8 cellular contexts compared by ENCODE assay signal in the genomic region with DNA sequence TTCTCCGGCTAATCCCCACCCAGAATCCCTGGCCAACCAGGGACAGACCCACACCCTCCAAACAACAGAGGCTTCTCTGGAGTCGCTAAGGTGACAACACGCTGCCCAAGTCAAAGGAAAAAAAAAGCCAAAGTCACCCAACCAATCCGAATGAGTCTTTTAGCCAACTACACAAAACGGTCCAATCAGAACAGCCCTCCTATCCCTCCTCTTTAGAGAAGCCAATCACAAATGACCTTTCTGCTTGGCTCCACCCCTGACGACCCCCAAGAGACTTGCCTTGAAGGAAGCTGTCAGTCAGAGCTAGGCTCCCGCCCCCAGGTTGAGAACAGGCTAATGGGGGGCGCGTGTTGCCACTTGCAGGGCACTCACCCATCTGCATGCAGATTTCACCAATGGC. TPM values are rescaled to one million over a fixed set of nuclear protein-coding genes. Genes with fewer than 3 reads are reported as not detected.
A peak's percentile ranks its signal among the peaks of the same experiment; 100 is the strongest.
DNase-seq lines count a peak whose midpoint lies in the region; ATAC-seq, FAIRE-seq and TF ChIP-seq lines count a peak whose summit lies in the region.

No MANE protein-coding gene starts in this region.

- peaks cover 0 to 2% of the 10 kb centered on the region in 2 donors for H3K9me3 ChIP-seq in neuronal stem cell (replicated peaks in 1 of 2; ENCODE audit: control insufficient read depth in 2 of 2, insufficient read depth in 1 of 2, low read depth in 1 of 2, low read length in 2 of 2)

- H3K4me3 ChIP-seq in astrocyte of the cerebellum (ENCODE audit: low read depth, low read length) (no peak overlapping the region), neuronal stem cell (ENCODE audit: low read length in 2 of 2) (no peak overlapping the region)

- H2BK12ac ChIP-seq in neuronal stem cell (ENCODE audit: low read length): no peak overlapping the region

- no peaks in the 10 kb centered on the region for H3K27me3 ChIP-seq in neuronal stem cell (ENCODE audit: control insufficient read depth in 3 of 3, insufficient read depth in 3 of 3, low read depth in 1 of 3, low read length in 3 of 3)

- peaks cover 9% of the 10 kb centered on the region for H3K79me1 ChIP-seq in neuronal stem cell (ENCODE audit: low read depth, low read length)

- TF ChIP-seq POLR2A in H54 (IDR thresholded peaks at IDR 0.05; ENCODE audit: low read depth, low read length): no peak

- no CpG with 5 or more reads among the region's 9 CpGs for WGBS in neuronal stem cell (ENCODE audit: extremely low coverage in 2 of 2, insufficient read length in 2 of 2, insufficient replicate concordance in 1 of 2), 2 donors

- no peak overlapping the region for H2AK5ac ChIP-seq in neuronal stem cell (ENCODE audit: low read depth, low read length)

- H2AFZ ChIP-seq in neuronal stem cell (ENCODE audit: low read length): no peak overlapping the region

- in situ Hi-C loops in astrocyte of the cerebellum (cut with HindIII; ENCODE audit: low sequenced_read_pairs): no loop called here

- H3K23ac ChIP-seq in neuronal stem cell (ENCODE audit: low read depth, low read length, poor library complexity): no peak overlapping the region

- no peak overlapping the region for H2BK15ac ChIP-seq in neuronal stem cell (ENCODE audit: low read length)

- H4K8ac ChIP-seq in neuronal stem cell (ENCODE audit: low read depth, low read length): no peak overlapping the region

- no peak for TF ChIP-seq CTCF in astrocyte of the cerebellum (IDR thresholded peaks at IDR 0.05; ENCODE audit: low read depth, low read length, missing control alignments)

- peak; percentile 52 for DNase-seq in activated CD4-positive, alpha-beta T cell treated with anti-CD3 and anti-CD28 coated beads for 48 hours
- no peak for DNase-seq in activated CD4-positive, alpha-beta T cell treated with anti-CD3 and anti-CD28 coated beads, Interleukin-2, amount 50 U/mL, for 1 hour
- DNase-seq in NCI-H1436 treated with DMSO at 0.1 percent for 48 hours (lab: John Stamatoyannopoulos, UW) (peak; percentile 1), astrocyte of the cerebellum (ENCODE audit: low read depth) (peak; percentile 13), neuronal stem cell (ENCODE audit: low spot score) (peak; percentile 85), HPDE6-E6E7 (ENCODE audit: extremely low spot score) (no peak), H54 (ENCODE audit: insufficient read length, low spot score) (no peak)

- no peak overlapping the region for H3K4ac ChIP-seq in neuronal stem cell (ENCODE audit: low read length)

- peaks cover 63 to 97% of the 10 kb centered on the region in 2 donors for H3K36me3 ChIP-seq in neuronal stem cell (replicated peaks in 1 of 2; ENCODE audit: control insufficient read depth in 2 of 2, insufficient read depth in 2 of 2, low read length in 2 of 2)

- no peak for FAIRE-seq in H54 (lab: Jason Lieb, UNC)

- no peak overlapping the region for H3K9ac ChIP-seq in neuronal stem cell (ENCODE audit: low read depth, low read length, poor library complexity)

- peak overlapping the region; percentile 75 for H3K27ac ChIP-seq in neuronal stem cell (replicated peaks; ENCODE audit: low read length)

- no peak overlapping the region for H3K14ac ChIP-seq in neuronal stem cell (ENCODE audit: low read length)

- peaks cover 0 to 7% of the 10 kb centered on the region in 2 donors for H3K4me1 ChIP-seq in neuronal stem cell (ENCODE audit: control insufficient read depth in 2 of 2, insufficient read depth in 1 of 2, low read depth in 1 of 2, low read length in 2 of 2)

- no peak overlapping the region for H2BK120ac ChIP-seq in neuronal stem cell (ENCODE audit: low read depth, low read length)

- no peak for ATAC-seq in GM21423 (IDR thresholded peaks at IDR 0.05; ENCODE audit: unreplicated experiment)

- no peak overlapping the region for H3K18ac ChIP-seq in neuronal stem cell (ENCODE audit: low read length)

- no peak overlapping the region for H4K91ac ChIP-seq in neuronal stem cell (ENCODE audit: low read depth, low read length, poor library complexity)

- no peak overlapping the region for H2BK5ac ChIP-seq in neuronal stem cell (ENCODE audit: low read length)

- H3K4me2 ChIP-seq in neuronal stem cell (ENCODE audit: insufficient read depth, low read length, poor library complexity, severe bottlenecking): no peak overlapping the region

RNA-seq across cellular contexts. Expression of a gene that starts 6.6 kb away (rescaled TPM):
- 11.2 TPM for polyA plus RNA-seq in neuronal stem cell (2013, experiment 1 of 2)
- polyA plus RNA-seq in neuronal stem cell (2013, experiment 2 of 2): 11.1 TPM

RNA-seq across cellular contexts. Expression of a gene that starts 15.3 kb away (rescaled TPM):
- polyA plus RNA-seq in neuronal stem cell (2013, experiment 1 of 2): not detected
- not detected for polyA plus RNA-seq in neuronal stem cell (2013, experiment 2 of 2)

RNA-seq across cellular contexts. Expression of a gene that starts 20.7 kb away (rescaled TPM):
- polyA plus RNA-seq in neuronal stem cell (2013, experiment 1 of 2): 47.1 TPM
- 47.1 TPM for polyA plus RNA-seq in neuronal stem cell (2013, experiment 2 of 2)

RNA-seq across cellular contexts. Expression of a gene that starts 21.4 kb away (rescaled TPM):
- 92.1 TPM for polyA plus RNA-seq in neuronal stem cell (2013, experiment 1 of 2)
- 91.6 TPM for polyA plus RNA-seq in neuronal stem cell (2013, experiment 2 of 2)

RNA-seq across cellular contexts. Expression of a gene that starts 31.4 kb away (rescaled TPM):
- polyA plus RNA-seq in neuronal stem cell (2013, experiment 1 of 2): 242 TPM
- polyA plus RNA-seq in neuronal stem cell (2013, experiment 2 of 2): 221 TPM

Comparison
In these comparisons a context has a peak if more than half of its experiments do, and no peak if none do; other contexts are left out.
1. DNase-seq: peak in activated CD4-positive, alpha-beta T cell treated with anti-CD3 and anti-CD28 coated beads for 48 hours (single experiment), NCI-H1436 treated with DMSO at 0.1 percent for 48 hours (single experiment), astrocyte of the cerebellum (single experiment) and neuronal stem cell (single experiment); none in activated CD4-positive, alpha-beta T cell treated with anti-CD3 and anti-CD28 coated beads, Interleukin-2, amount 50 U/mL, for 1 hour (single experiment), HPDE6-E6E7 (single experiment) and H54 (single experiment).